In the genomic region with DNA sequence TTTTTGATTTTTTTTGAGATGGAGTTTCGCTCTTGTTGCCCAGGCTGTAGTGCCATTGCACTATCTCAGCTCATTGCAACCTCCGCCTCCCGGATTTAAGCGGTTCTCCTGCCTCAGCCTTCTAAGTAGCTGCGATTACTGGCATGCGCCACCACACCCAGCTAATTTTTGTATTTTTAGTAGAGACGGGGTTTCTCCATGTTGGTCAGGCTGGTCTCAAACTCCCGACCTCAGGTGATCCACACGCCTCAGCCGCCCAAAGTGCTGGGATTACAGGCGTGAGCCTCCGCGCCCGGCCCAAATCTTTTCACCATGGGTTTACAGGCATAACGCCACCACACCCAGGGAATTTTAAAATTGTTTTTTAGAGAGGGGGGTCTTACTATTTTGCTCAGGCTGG, we compare ENCODE assay signal across 7 cellular contexts. TPM values are rescaled to one million over a fixed set of nuclear protein-coding genes. Genes with fewer than 3 reads are reported as not detected.
A peak's percentile ranks its signal among the peaks of the same experiment; 100 is the strongest.
DNase-seq lines count a peak whose midpoint lies in the region; ATAC-seq and TF ChIP-seq lines count a peak whose summit lies in the region.
"Not testable (repeated sequence)": the region's sequence is repeated elsewhere in the genome, so short reads cannot be mapped to it uniquely, and the experiment has no call there.

No MANE protein-coding gene starts in this region.

- 92 to 93% methylated on average over 15 of the region's 15 CpGs for WGBS in heart right ventricle, 2 donors

- H3K36me3 ChIP-seq in PC-9 (ENCODE audit: low read depth), result not testable (repeated sequence)
- H3K36me3 ChIP-seq in heart right ventricle, result peaks cover 0 to 66% (median 18%) of the 10 kb centered on the region in 9 donors

- peaks cover 26% of the 10 kb centered on the region for H3F3A ChIP-seq in PC-9 (ENCODE audit: insufficient read depth, low read depth)

- not testable (repeated sequence) for H3K27me3 Mint-ChIP-seq in activated CD8-positive, alpha-beta T cell treated with anti-CD3 and anti-CD28 coated beads, Interleukin-2, amount 10 ng/mL, durations not matched to agents 7 days and 5 days (ENCODE audit: low read depth); brain; nephron (ENCODE audit: low read depth); stimulated activated naive CD8-positive, alpha-beta T cell treated with anti-CD3 and anti-CD28 coated beads, Interleukin-15, Interleukin-2, amounts not matched to agents 100 ng/mL and 50 ng/mL, for 24 hours

- peaks cover 16% of the 10 kb centered on the region for H3K79me2 ChIP-seq in PC-9 (ENCODE audit: low read depth)

- H2AFZ ChIP-seq in PC-9, result not testable (repeated sequence)

- peak overlapping the region; percentile 22 for H3K4me3 Mint-ChIP-seq in activated CD8-positive, alpha-beta T cell treated with anti-CD3 and anti-CD28 coated beads, Interleukin-2, amount 10 ng/mL, durations not matched to agents 7 days and 5 days
- H3K4me3 Mint-ChIP-seq in brain (peak overlapping the region; percentile 49 to 77 (median 64)), nephron (peak overlapping the region; percentile 52 to 66 (median 58))
- H3K4me3 Mint-ChIP-seq in stimulated activated naive CD8-positive, alpha-beta T cell treated with anti-CD3 and anti-CD28 coated beads, Interleukin-15, Interleukin-2, amounts not matched to agents 100 ng/mL and 50 ng/mL, for 24 hours, result not testable (repeated sequence)

- peak; percentile 49 for DNase-seq in ELF-1 (ENCODE audit: low read depth, low spot score)
- not testable (repeated sequence) for DNase-seq in PC-9; activated CD8-positive, alpha-beta T cell treated with anti-CD3 and anti-CD28 coated beads, Interleukin-2, amount 10 ng/mL, durations not matched to agents 7 days and 5 days; heart right ventricle

- not testable (repeated sequence) for H3K4me1 ChIP-seq in PC-9 (replicated peaks; ENCODE audit: insufficient read depth)
- H3K4me1 ChIP-seq in heart right ventricle, result peaks cover 0 to 18% (median 11%) of the 10 kb centered on the region in 9 donors

- POLR2A ChIA-PET in PC-9 (lab: Charles Lee; ENCODE audit: unreplicated experiment), result interaction anchor here (0.7 to 0.9 kb wide), 2 partner anchors 33 to 57 kb away, joined by 4 to 5 read pairs; a partner anchor contains a TSS
- POLR2A ChIA-PET in activated CD8-positive, alpha-beta T cell treated with anti-CD3 and anti-CD28 coated beads, Interleukin-2, amount 10 ng/mL, durations not matched to agents 7 days and 5 days (lab: Charles Lee), result interaction anchor here (1.0 to 3.6 kb wide), 3 partner anchors 14 to 35 kb away, joined by 3 to 28 read pairs (median 13); a partner anchor contains a TSS

- H3K9me3 Mint-ChIP-seq in activated CD8-positive, alpha-beta T cell treated with anti-CD3 and anti-CD28 coated beads, Interleukin-2, amount 10 ng/mL, durations not matched to agents 7 days and 5 days (ENCODE audit: insufficient read depth); brain; nephron; stimulated activated naive CD8-positive, alpha-beta T cell treated with anti-CD3 and anti-CD28 coated beads, Interleukin-15, Interleukin-2, amounts not matched to agents 100 ng/mL and 50 ng/mL, for 24 hours: not testable (repeated sequence)

- H3K9me2 ChIP-seq in PC-9 (ENCODE audit: insufficient read depth), result not testable (repeated sequence)

- intact Hi-C loops in PC-9 (cut with micrococcal nuclease; ENCODE audit: unreplicated experiment), result loop anchor here (1.0 to 5.0 kb wide), 3 partner anchors 22 to 233 kb away; a partner anchor contains a TSS
- intact Hi-C loops in heart right ventricle (cut with DNase I), result loop anchor here in 1 of 10 donors (1.0 kb wide), 1 partner anchor 22 kb away; a partner anchor contains a TSS

- H3K36me3 Mint-ChIP-seq in activated CD8-positive, alpha-beta T cell treated with anti-CD3 and anti-CD28 coated beads, Interleukin-2, amount 10 ng/mL, durations not matched to agents 7 days and 5 days (ENCODE audit: low read depth), result peaks cover 52% of the 10 kb centered on the region
- H3K36me3 Mint-ChIP-seq in brain (peaks cover 37% of the 10 kb centered on the region), nephron (ENCODE audit: low read depth) (peaks cover 43% of the 10 kb centered on the region)
- H3K36me3 Mint-ChIP-seq in stimulated activated naive CD8-positive, alpha-beta T cell treated with anti-CD3 and anti-CD28 coated beads, Interleukin-15, Interleukin-2, amounts not matched to agents 100 ng/mL and 50 ng/mL, for 24 hours (ENCODE audit: low read depth), result peaks cover 49% of the 10 kb centered on the region

- peak overlapping the region; percentile 86 for H3K4me2 ChIP-seq in PC-9

- CTCF ChIA-PET in PC-9 (lab: Charles Lee), result not testable (repeated sequence)
- CTCF ChIA-PET in activated CD8-positive, alpha-beta T cell treated with anti-CD3 and anti-CD28 coated beads, Interleukin-2, amount 10 ng/mL, durations not matched to agents 7 days and 5 days (lab: Charles Lee), result interaction anchor here (0.8 to 2.7 kb wide), 4 partner anchors 10 to 232 kb away, joined by 3 to 12 read pairs (median 3); no protein-coding TSS in a partner anchor

- not testable (repeated sequence) for TF ChIP-seq CTCF in PC-9 (conservative IDR thresholded peaks at IDR 0.05); brain (conservative IDR thresholded peaks at IDR 0.05); heart right ventricle (IDR thresholded peaks at IDR 0.05); nephron (IDR thresholded peaks at IDR 0.05; ENCODE audit: unreplicated experiment in 3 of 3)

- H3K9me3 ChIP-seq in PC-9 (ENCODE audit: insufficient read depth, low read depth); heart right ventricle: not testable (repeated sequence)

- not testable (repeated sequence) for BruUV-seq in PC-9 (replicated peaks; lab: Mats Ljungman, UMichigan)

- H3K27me3 ChIP-seq in PC-9 (ENCODE audit: insufficient read depth, low read depth); heart right ventricle: not testable (repeated sequence)

- H3K27ac ChIP-seq in PC-9, result peak overlapping the region; percentile 25; the same call in 1 of the 2 replicates
- H3K27ac ChIP-seq in heart right ventricle, result peak overlapping the region in 8 of 10 donors; percentile 60 to 94 (median 88)

- H4K20me1 ChIP-seq in PC-9 (ENCODE audit: insufficient read depth), result not testable (repeated sequence)

- not testable (repeated sequence) for H3K4me3 ChIP-seq in PC-9
- peak overlapping the region in 1 of 10 donors; percentile 94 for H3K4me3 ChIP-seq in heart right ventricle

- H3K27ac Mint-ChIP-seq in activated CD8-positive, alpha-beta T cell treated with anti-CD3 and anti-CD28 coated beads, Interleukin-2, amount 10 ng/mL, durations not matched to agents 7 days and 5 days; nephron: not testable (repeated sequence)
- H3K27ac Mint-ChIP-seq in brain, result peak overlapping the region in 3 of 5 experiments; percentile 11 to 89 (median 31)
- peak overlapping the region; percentile 58 for H3K27ac Mint-ChIP-seq in stimulated activated naive CD8-positive, alpha-beta T cell treated with anti-CD3 and anti-CD28 coated beads, Interleukin-15, Interleukin-2, amounts not matched to agents 100 ng/mL and 50 ng/mL, for 24 hours

- ATAC-seq in activated CD8-positive, alpha-beta T cell treated with anti-CD3 and anti-CD28 coated beads, Interleukin-2, amount 10 ng/mL, durations not matched to agents 7 days and 5 days; heart right ventricle: not testable (repeated sequence)

- peaks cover 35% of the 10 kb centered on the region for H3K4me1 Mint-ChIP-seq in activated CD8-positive, alpha-beta T cell treated with anti-CD3 and anti-CD28 coated beads, Interleukin-2, amount 10 ng/mL, durations not matched to agents 7 days and 5 days (ENCODE audit: low read depth)
- H3K4me1 Mint-ChIP-seq in brain (peaks cover 37% of the 10 kb centered on the region), nephron (peaks cover 13% of the 10 kb centered on the region)
- peaks cover 36% of the 10 kb centered on the region for H3K4me1 Mint-ChIP-seq in stimulated activated naive CD8-positive, alpha-beta T cell treated with anti-CD3 and anti-CD28 coated beads, Interleukin-15, Interleukin-2, amounts not matched to agents 100 ng/mL and 50 ng/mL, for 24 hours (ENCODE audit: low read depth)

RNA-seq across cellular contexts. Expression of a gene that starts 0.9 kb away (rescaled TPM):
- total RNA-seq in PC-9 (2021), result 7.0 and 10.8 TPM in 2 replicates
- 10 to 100 TPM; 19.9 to 21.9 TPM for total RNA-seq in activated CD8-positive, alpha-beta T cell treated with anti-CD3 and anti-CD28 coated beads, Interleukin-2, amount 10 ng/mL, durations not matched to agents 7 days and 5 days
- polyA plus RNA-seq in brain (ENCODE audit: insufficient read depth, low read depth, low replicate concordance), result 1.7 TPM
- total RNA-seq in heart right ventricle, result 10 to 100 TPM; 12.9 to 15.8 (median 14.2) TPM
- 1 to 10 TPM; 3.4 to 6.6 TPM for polyA plus RNA-seq in heart right ventricle

RNA-seq across cellular contexts. Expression of a gene that starts 22.0 kb away (rescaled TPM):
- total RNA-seq in PC-9 (2021) (83.0 and 96.5 TPM in 2 replicates), heart right ventricle (10 to 100 TPM; 78.5 to 94.0 (median 85.4) TPM)
- 10 to 100 TPM; 85.3 to 88.2 TPM for total RNA-seq in activated CD8-positive, alpha-beta T cell treated with anti-CD3 and anti-CD28 coated beads, Interleukin-2, amount 10 ng/mL, durations not matched to agents 7 days and 5 days
- polyA plus RNA-seq in brain (ENCODE audit: insufficient read depth, low read depth, low replicate concordance) (29.4 TPM), heart right ventricle (10 to 100 TPM; 92.4 to 99.4 TPM)

RNA-seq across cellular contexts. Expression of a gene that starts 33.7 kb away (rescaled TPM):
- total RNA-seq in PC-9 (2021) (83.6 and 83.9 TPM in 2 replicates), heart right ventricle (10 to 100 TPM; 12.7 to 54.0 (median 16.3) TPM)
- total RNA-seq in activated CD8-positive, alpha-beta T cell treated with anti-CD3 and anti-CD28 coated beads, Interleukin-2, amount 10 ng/mL, durations not matched to agents 7 days and 5 days, result 100 to 1,000 TPM; 198 to 200 TPM
- polyA plus RNA-seq in brain (ENCODE audit: insufficient read depth, low read depth, low replicate concordance) (9.3 TPM), heart right ventricle (10 to 100 TPM in 1 of 2 donors, 1 to 10 TPM in 1; 9.2 to 11.9 TPM)
